1 cellular context compared by ENCODE assay signal in the genomic region with DNA sequence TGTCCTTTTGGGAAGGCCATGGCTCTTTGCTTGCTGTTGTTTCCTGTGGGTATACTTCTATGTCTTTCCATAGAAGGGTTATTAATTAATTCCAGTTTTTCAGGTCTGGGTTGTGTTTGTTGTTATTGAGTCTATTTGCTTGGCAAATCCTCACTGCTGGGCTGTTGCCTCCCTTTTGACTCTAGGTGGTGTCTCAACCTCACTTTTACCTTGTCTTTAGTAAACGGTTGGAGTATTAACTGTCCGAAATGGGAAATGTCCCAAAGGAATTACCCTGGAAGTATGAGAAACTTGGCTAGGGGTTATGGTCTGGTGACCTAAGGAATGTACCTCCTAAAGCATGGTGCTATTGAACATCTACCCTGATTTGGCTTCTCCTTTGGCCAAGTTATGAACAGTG.
TF ChIP-seq lines count a peak whose summit lies in the region.

No MANE protein-coding gene starts in this region.

TF ChIP-seq in H1, 55 proteins besides CTCF, POLR2A, EP300 and RAD21:
- TF ChIP-seq HDAC6 (IDR thresholded peaks at IDR 0.05; ENCODE audit: low read depth, low read length), result no peak
